ENCODE assay signal across 9 cellular contexts in the genomic region with DNA sequence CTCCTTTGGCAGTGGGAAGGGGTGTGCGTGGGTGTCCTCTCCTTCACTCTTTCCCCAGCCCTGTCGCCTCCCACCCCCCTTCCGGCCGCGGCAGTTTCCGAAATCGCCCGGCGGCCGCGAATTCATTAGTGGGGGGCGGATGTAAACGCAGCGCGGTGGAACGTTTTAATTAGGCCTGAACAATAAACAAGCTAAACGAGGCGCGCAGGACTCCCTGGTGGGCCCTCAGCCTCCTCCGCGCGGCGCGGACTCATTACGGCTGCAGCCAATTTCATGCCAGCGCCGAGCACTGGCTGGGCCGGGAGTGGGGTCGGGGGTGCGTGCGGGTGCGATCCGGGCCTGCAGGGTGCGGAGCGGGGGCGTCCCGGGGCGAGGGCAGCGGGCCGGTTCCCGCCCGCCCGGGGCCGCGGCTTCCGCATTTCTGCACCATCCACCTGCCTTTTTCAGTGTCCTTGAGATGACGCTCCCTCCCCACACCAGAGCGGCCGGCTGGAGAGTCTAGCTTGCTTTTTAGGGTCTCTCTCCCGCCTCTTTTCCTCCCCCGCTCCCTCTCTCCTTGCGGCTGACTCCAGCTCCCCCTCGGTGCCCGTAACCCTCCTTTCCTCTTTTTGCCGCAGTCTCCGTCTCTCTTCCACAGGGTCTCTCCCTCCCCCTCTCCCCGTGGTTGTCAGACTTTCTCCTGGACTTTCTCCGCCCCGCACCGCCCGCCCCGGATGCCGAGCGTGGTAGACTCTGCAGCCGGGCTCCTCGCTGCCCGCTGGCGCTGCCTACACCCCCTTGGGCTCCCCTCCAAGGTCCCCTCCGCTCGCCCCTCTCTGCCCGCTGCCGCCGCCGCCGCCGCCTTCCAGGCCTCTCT.
DNase-seq lines count a peak whose midpoint lies in the region.
"Had no signal": no experiment of that assay in that cellular context is flagged by ENCODE, and none has a peak within 500 bp of the region (broad histone marks: within the 10 kb centered on the region; RNA-seq: fewer than 3 reads in every experiment).

A gene (minus strand): TSS at position 644 of the 856 bp plus-strand sequence.

- H3K36me3 ChIP-seq in adipocyte (ENCODE audit: control insufficient read depth, insufficient read depth, low read length, severe bottlenecking) = no peaks in the 10 kb centered on the region
- H3K36me3 ChIP-seq: adrenal gland had no signal

- no peak within 1 kb of the TSS for H3K9ac ChIP-seq in adipocyte (ENCODE audit: low read length)

- peaks cover 66% of the 10 kb centered on the region for H3K27me3 ChIP-seq in adipocyte (replicated peaks; ENCODE audit: control insufficient read depth, insufficient read depth, low read length)

- DNase-seq in activated naive CD4-positive, alpha-beta T cell treated with Interleukin-2 at 50 U/mL for 16 hours = peak; percentile 35
- DNase-seq in activated naive CD4-positive, alpha-beta T cell (lab: John Stamatoyannopoulos, UW) = no peak
- peak; percentile 55 for DNase-seq in NCI-H1092 treated with DMSO at 0.1 percent for 48 hours (lab: John Stamatoyannopoulos, UW)
- peak; percentile 49 for DNase-seq in adipocyte (ENCODE audit: low read depth)
- DNase-seq in iPS-NIHi11 (ENCODE audit: low spot score) = peak; percentile 49
- peak; percentile 37 for DNase-seq in stimulated activated naive CD4-positive, alpha-beta T cell treated with Interleukin-2 at 50 U/mL for 16 hours (lab: John Stamatoyannopoulos, UW)
- DNase-seq in SHP77 treated with DMSO at 0.1 percent for 48 hours (lab: John Stamatoyannopoulos, UW) = no peak
- no peak for DNase-seq in dedifferentiated amniotic fluid mesenchymal stem cell (ENCODE audit: extremely low spot score)

- peak within 1 kb of the TSS; percentile 67 for H3K4me3 ChIP-seq in adipocyte (ENCODE audit: low read length)

- H3K4me1 ChIP-seq in adipocyte (ENCODE audit: control insufficient read depth, insufficient read depth, low read length) = peaks cover 21% of the 10 kb centered on the region

- H3K9me3 ChIP-seq in adipocyte (ENCODE audit: control insufficient read depth, low read length) = no peaks in the 10 kb centered on the region
- H3K9me3 ChIP-seq: adrenal gland had no signal

Comparison
In these comparisons a context has a peak if more than half of its experiments do, and no peak if none do; other contexts are left out.
1. DNase-seq: peak in activated naive CD4-positive, alpha-beta T cell treated with Interleukin-2 at 50 U/mL for 16 hours (single experiment), NCI-H1092 treated with DMSO at 0.1 percent for 48 hours (single experiment), adipocyte (single experiment), iPS-NIHi11 (single experiment) and stimulated activated naive CD4-positive, alpha-beta T cell treated with Interleukin-2 at 50 U/mL for 16 hours (single experiment); none in activated naive CD4-positive, alpha-beta T cell (0 of 4), SHP77 treated with DMSO at 0.1 percent for 48 hours (single experiment) and dedifferentiated amniotic fluid mesenchymal stem cell (single experiment).